Comparison of ENCODE assay signal across 20 cellular contexts in genomic region chr22:17938484-17938924, GRCh38.
DNase-seq lines count a peak whose midpoint lies in the region; ATAC-seq, FAIRE-seq and TF ChIP-seq lines count a peak whose summit lies in the region.
"Had no signal": no experiment of that assay in that cellular context is flagged by ENCODE, and none has a peak within 500 bp of the region (broad histone marks: within the 10 kb centered on the region; RNA-seq: fewer than 3 reads in every experiment).

No MANE protein-coding gene starts in this region.

- no peak for FAIRE-seq in D721Med (lab: Jason Lieb, UNC)
- FAIRE-seq: urothelium cell line had no signal

- ATAC-seq in left ventricle myocardium superior (peak; percentile 79), sciatic nerve (peak; percentile 79)
- ATAC-seq: CD8-positive, alpha-beta T cell; stimulated activated naive CD8-positive, alpha-beta T cell treated with anti-CD3 and anti-CD28 coated beads, Interleukin-15, Interleukin-2, amounts not matched to agents 100 U/mL and 50 U/mL, for 24 hours had no signal

- intact Hi-C loops in esophagus muscularis mucosa (cut with DNase I) = no loop called here
- intact Hi-C loops in left ventricle myocardium superior (cut with micrococcal nuclease) = no loop called here
- intact Hi-C loops in sciatic nerve (cut with DNase I) = no loop called here

- no peak overlapping the region for H3K4me3 ChIP-seq in HFF-Myc (replicated peaks; ENCODE audit: low read depth, low read length)
- H3K4me3 ChIP-seq in esophagus muscularis mucosa = no peak overlapping the region

- peak overlapping the region; percentile 50 to 65 (median 59) for H3K27ac ChIP-seq in esophagus muscularis mucosa (replicated peaks in 1 of 4)
- H3K27ac ChIP-seq: brain microvascular endothelial cell had no signal

- no peak for TF ChIP-seq POLR2A in esophagus muscularis mucosa (IDR thresholded peaks at IDR 0.05; ENCODE audit: low read depth)

- peaks cover 48 to 59% (median 52%) of the 10 kb centered on the region in 4 donors for H3K4me1 ChIP-seq in esophagus muscularis mucosa

- H3K36me3 ChIP-seq in esophagus muscularis mucosa = peaks cover 0 to 5% (median 0%) of the 10 kb centered on the region in 4 donors
- H3K36me3 ChIP-seq: brain microvascular endothelial cell had no signal

- WGBS in esophagus muscularis mucosa = 49% methylated on average over 8 of the region's 8 CpGs

- no peaks in the 10 kb centered on the region for H3K27me3 ChIP-seq in esophagus muscularis mucosa
- H3K27me3 ChIP-seq: brain microvascular endothelial cell had no signal

- no peak for TF ChIP-seq EP300 in esophagus muscularis mucosa (IDR thresholded peaks at IDR 0.05)

- no peaks in the 10 kb centered on the region for H3K9me3 ChIP-seq in esophagus muscularis mucosa

- peak; percentile 59 for DNase-seq in HFF-Myc (ENCODE audit: extremely low read depth, low read depth)
- no peak for DNase-seq in esophagus muscularis mucosa (ENCODE audit: extremely low spot score)
- no peak for DNase-seq in left ventricle myocardium superior
- peak; percentile 51 for DNase-seq in sciatic nerve (ENCODE audit: low spot score)
- no peak for DNase-seq in NCI-H1436 (lab: John Stamatoyannopoulos, UW)
- no peak for DNase-seq in activated T-cell treated with anti-CD3 and anti-CD28 coated beads for 4 hours
- DNase-seq in D721Med (ENCODE audit: insufficient read length, low spot score) = no peak
- no peak for DNase-seq in activated CD8-positive, alpha-beta memory T cell treated with anti-CD3 and anti-CD28 coated beads, Interleukin-2, amount 50 U/mL, for 4 hours
- DNase-seq: activated naive CD4-positive, alpha-beta T cell treated with anti-CD3 and anti-CD28 coated beads, Interleukin-2, amount 10 ng/mL, durations not matched to agents 7 days and 5 days; brain microvascular endothelial cell; CD8-positive, alpha-beta T cell; dermis blood vessel endothelial cell; DMS79; mammary epithelial cell; MV-4-11; NCI-H2029; retina; stimulated activated naive CD8-positive, alpha-beta T cell treated with anti-CD3 and anti-CD28 coated beads, Interleukin-15, Interleukin-2, amounts not matched to agents 100 U/mL and 50 U/mL, for 24 hours; T-cell had no signal

- TF ChIP-seq CTCF in HFF-Myc (IDR thresholded peaks at IDR 0.05; ENCODE audit: low read depth, low read length, missing control alignments) (no peak), esophagus muscularis mucosa (IDR thresholded peaks at IDR 0.05) (no peak), D721Med (IDR thresholded peaks at IDR 0.05; ENCODE audit: insufficient read depth, missing control alignments) (no peak)

Comparison
In these comparisons a context has a peak if more than half of its experiments do, and no peak if none do; other contexts are left out.
1. DNase-seq: peak in HFF-Myc (single experiment) and sciatic nerve (single experiment); none in esophagus muscularis mucosa (single experiment), left ventricle myocardium superior (single experiment), NCI-H1436 (single experiment), activated T-cell treated with anti-CD3 and anti-CD28 coated beads for 4 hours (single experiment), D721Med (single experiment) and activated CD8-positive, alpha-beta memory T cell treated with anti-CD3 and anti-CD28 coated beads, Interleukin-2, amount 50 U/mL, for 4 hours (single experiment).